Comparison of ENCODE assay signal across 29 cellular contexts in genomic region chr13:102536196-102536595, GRCh38.
"Had no signal": no experiment of that assay in that cellular context is flagged by ENCODE, and none has a peak within 500 bp of the region (broad histone marks: within the 10 kb centered on the region; RNA-seq: fewer than 3 reads in every experiment).

No MANE protein-coding gene starts in this region.

- H3K4me1 ChIP-seq: colonic mucosa, esophagus squamous epithelium, foreskin keratinocyte, gastrocnemius medialis, gastroesophageal sphincter, heart left ventricle, heart right ventricle had no signal

- H3K4me1 Mint-ChIP-seq: endodermal cell had no signal

- H3K27me3 ChIP-seq: colonic mucosa, dorsolateral prefrontal cortex, esophagus muscularis mucosa, esophagus squamous epithelium, foreskin keratinocyte, gastrocnemius medialis, gastroesophageal sphincter had no signal

- H3K9me3 Mint-ChIP-seq: dendritic cell treated with granulocyte-macrophage colony-stimulating factor and Interleukin-4, amounts not matched to agents 40 ng/mL and 50 ng/mL, for 4 days; effector memory CD8-positive, alpha-beta T cell; endodermal cell had no signal

- H3K4me3 ChIP-seq: colonic mucosa, coronary artery, dorsolateral prefrontal cortex, esophagus muscularis mucosa, esophagus squamous epithelium, gastrocnemius medialis, gastroesophageal sphincter, heart left ventricle, heart right ventricle had no signal

- H3K27ac ChIP-seq: colonic mucosa, coronary artery, dorsolateral prefrontal cortex, epithelial cell of prostate, esophagus muscularis mucosa, esophagus squamous epithelium, foreskin keratinocyte, gastrocnemius medialis, gastroesophageal sphincter, heart left ventricle, heart right ventricle had no signal

- H3K27me3 Mint-ChIP-seq: dendritic cell treated with granulocyte-macrophage colony-stimulating factor and Interleukin-4, amounts not matched to agents 40 ng/mL and 50 ng/mL, for 4 days had no signal

- H3K27ac Mint-ChIP-seq: dendritic cell treated with granulocyte-macrophage colony-stimulating factor and Interleukin-4, amounts not matched to agents 40 ng/mL and 50 ng/mL, for 4 days; effector memory CD8-positive, alpha-beta T cell; endodermal cell had no signal

- H3K36me3 ChIP-seq: colonic mucosa, esophagus muscularis mucosa, esophagus squamous epithelium, gastrocnemius medialis, gastroesophageal sphincter, heart left ventricle, heart right ventricle had no signal

- FAIRE-seq: colon, endometrium, endothelial cell of umbilical vein, frontal cortex had no signal

- H3K9me3 ChIP-seq: colonic mucosa, esophagus squamous epithelium, gastrocnemius medialis, gastroesophageal sphincter had no signal

- DNase-seq: colonic mucosa; cortex of kidney; dermis blood vessel endothelial cell; dorsolateral prefrontal cortex; effector CD4-positive, alpha-beta T cell; effector CD8-positive, alpha-beta T cell; effector memory CD4-positive, alpha-beta T cell; effector memory CD8-positive, alpha-beta T cell; endodermal cell; erythroblast; esophagus squamous epithelium; foreskin fibroblast; foreskin keratinocyte; foreskin melanocyte; gastrocnemius medialis; glutamatergic neuron; head of caudate nucleus; heart right ventricle had no signal

- ATAC-seq: effector memory CD8-positive, alpha-beta T cell; esophagus mucosa; foreskin keratinocyte; gastrocnemius medialis; gastroesophageal sphincter; heart left ventricle; heart right ventricle had no signal

- H3K4me3 Mint-ChIP-seq: dendritic cell treated with granulocyte-macrophage colony-stimulating factor and Interleukin-4, amounts not matched to agents 40 ng/mL and 50 ng/mL, for 4 days; effector memory CD8-positive, alpha-beta T cell; endodermal cell had no signal
